ENCODE assay signal across 12 cellular contexts in genomic region chr2:239845968-239846367, GRCh38.
"Had no signal": no experiment of that assay in that cellular context is flagged by ENCODE, and none has a peak within 500 bp of the region (broad histone marks: within the 10 kb centered on the region; RNA-seq: fewer than 3 reads in every experiment).

No MANE protein-coding gene starts in this region.

- H3K4me3 Mint-ChIP-seq: HFFc6, IgD-negative memory B cell had no signal

- ATAC-seq: HCT116, HepG2, K562 had no signal

- H3K4me3 ChIP-seq: GM23248, HAP-1, K562 had no signal

- H3K27ac Mint-ChIP-seq: HFFc6, IgD-negative memory B cell had no signal

- DNase-seq: GM23248, GOT3, H7, HFFc6, Karpas-422 had no signal

- H3K9me3 ChIP-seq: HAP-1 had no signal

- H3K36me3 Mint-ChIP-seq: IgD-negative memory B cell had no signal

- H3K27ac ChIP-seq: GM23248, HL-60, KMS-11 had no signal
